26 cellular contexts compared by ENCODE assay signal in genomic region chr6:36612101-36612625, GRCh38. TPM values are rescaled to one million over a fixed set of nuclear protein-coding genes. Genes with fewer than 3 reads are reported as not detected.
DNase-seq lines count a peak whose midpoint lies in the region; ATAC-seq and TF ChIP-seq lines count a peak whose summit lies in the region.
"Had no signal": no experiment of that assay in that cellular context is flagged by ENCODE, and none has a peak within 500 bp of the region (broad histone marks: within the 10 kb centered on the region; RNA-seq: fewer than 3 reads in every experiment).

No MANE protein-coding gene starts in this region.

- H3K4me3 ChIP-seq in neutrophil (ENCODE audit: low read depth in 1 of 2, low read length in 1 of 2): no peak overlapping the region
- H3K4me3 ChIP-seq: gastroesophageal sphincter, lung had no signal

- H3K9me3 Mint-ChIP-seq in activated CD4-positive, alpha-beta memory T cell treated with anti-CD3 and anti-CD28 coated beads for 36 hours: no peaks in the 10 kb centered on the region
- H3K9me3 Mint-ChIP-seq in activated CD4-positive, alpha-beta memory T cell treated with anti-CD3 and anti-CD28 coated beads, Interleukin-2, amount 10 ng/mL, durations not matched to agents 7 days and 5 days: no peaks in the 10 kb centered on the region
- H3K9me3 Mint-ChIP-seq in CD14-positive monocyte (peaks cover 0 to 3% (median 0%) of the 10 kb centered on the region in 7 donors), activated B cell treated with CpG ODN at 0.5 μM for 24 hours (no peaks in the 10 kb centered on the region)
- H3K9me3 Mint-ChIP-seq: activated CD8-positive, alpha-beta T cell treated with anti-CD3 and anti-CD28 coated beads for 36 hours; T-helper 2 cell treated with Interferon-gamma antibody and Interleukin-4, amounts not matched to agents 5 μg/mL and 100 μg/mL, for 36 hours had no signal

- H3K27ac Mint-ChIP-seq in activated CD4-positive, alpha-beta memory T cell treated with anti-CD3 and anti-CD28 coated beads for 36 hours: peak overlapping the region; percentile 14
- no peak overlapping the region for H3K27ac Mint-ChIP-seq in activated CD4-positive, alpha-beta memory T cell treated with anti-CD3 and anti-CD28 coated beads, Interleukin-2, amount 10 ng/mL, durations not matched to agents 7 days and 5 days
- peak overlapping the region in 5 of 7 donors; percentile 6 to 68 (median 10) for H3K27ac Mint-ChIP-seq in CD14-positive monocyte
- peak overlapping the region; percentile 32 for H3K27ac Mint-ChIP-seq in activated B cell treated with CpG ODN at 0.5 μM for 24 hours

- no peaks in the 10 kb centered on the region for H3K9me3 ChIP-seq in neutrophil
- H3K9me3 ChIP-seq: Caco-2, gastroesophageal sphincter had no signal

- peaks cover 44% of the 10 kb centered on the region for H3K4me1 Mint-ChIP-seq in activated CD4-positive, alpha-beta memory T cell treated with anti-CD3 and anti-CD28 coated beads for 36 hours (ENCODE audit: low read depth)
- peaks cover 39% of the 10 kb centered on the region for H3K4me1 Mint-ChIP-seq in activated CD4-positive, alpha-beta memory T cell treated with anti-CD3 and anti-CD28 coated beads, Interleukin-2, amount 10 ng/mL, durations not matched to agents 7 days and 5 days
- H3K4me1 Mint-ChIP-seq in CD14-positive monocyte (peaks cover 30% of the 10 kb centered on the region), activated B cell treated with CpG ODN at 0.5 μM for 24 hours (peaks cover 43% of the 10 kb centered on the region)

- intact Hi-C loops in activated CD4-positive, alpha-beta memory T cell treated with anti-CD3 and anti-CD28 coated beads for 36 hours (cut with micrococcal nuclease): no loop called here
- intact Hi-C loops in CD14-positive monocyte (cut with micrococcal nuclease) (loop anchor here in 1 of 2 donors (10.0 kb wide), 1 partner anchor 403 kb away; no protein-coding TSS in a partner anchor), activated B cell treated with CpG ODN at 0.5 μM for 24 hours (cut with micrococcal nuclease) (no loop called here)

- no peaks in the 10 kb centered on the region for H3K27me3 Mint-ChIP-seq in activated CD4-positive, alpha-beta memory T cell treated with anti-CD3 and anti-CD28 coated beads for 36 hours
- no peaks in the 10 kb centered on the region for H3K27me3 Mint-ChIP-seq in activated CD4-positive, alpha-beta memory T cell treated with anti-CD3 and anti-CD28 coated beads, Interleukin-2, amount 10 ng/mL, durations not matched to agents 7 days and 5 days
- H3K27me3 Mint-ChIP-seq in CD14-positive monocyte (ENCODE audit: low read depth in 3 of 3) (no peaks in the 10 kb centered on the region), activated B cell treated with CpG ODN at 0.5 μM for 24 hours (no peaks in the 10 kb centered on the region)
- H3K27me3 Mint-ChIP-seq: activated CD8-positive, alpha-beta T cell treated with anti-CD3 and anti-CD28 coated beads for 36 hours; brain had no signal

- peaks cover 11 to 22% of the 10 kb centered on the region in 2 experiments for H3K4me1 ChIP-seq in neutrophil (ENCODE audit: control insufficient read depth in 1 of 2, insufficient read depth in 1 of 2, low read depth in 1 of 2, low read length in 1 of 2)

- POLR2A ChIA-PET in activated CD4-positive, alpha-beta memory T cell treated with anti-CD3 and anti-CD28 coated beads for 36 hours (lab: Charles Lee): interaction anchor here (0.6 to 1.1 kb wide), 4 partner anchors 9 to 83 kb away, joined by 3 to 4 read pairs (median 3); no protein-coding TSS in a partner anchor
- POLR2A ChIA-PET in activated CD4-positive, alpha-beta memory T cell treated with anti-CD3 and anti-CD28 coated beads, Interleukin-2, amount 10 ng/mL, durations not matched to agents 7 days and 5 days (lab: Charles Lee): interaction anchor here (0.5 to 8.9 kb wide), 5 partner anchors 9 to 178 kb away, joined by 3 to 122 read pairs (median 4); partner anchors contain the start of gene SRSF3
- POLR2A ChIA-PET in activated B cell treated with CpG ODN at 0.5 μM for 24 hours (lab: Charles Lee): interaction anchor here (0.7 kb wide), 1 partner anchor 147 kb away, joined by 4 read pairs; no protein-coding TSS in a partner anchor

- DNase-seq in activated CD4-positive, alpha-beta memory T cell treated with anti-CD3 and anti-CD28 coated beads for 36 hours: no peak
- DNase-seq in activated CD4-positive, alpha-beta memory T cell treated with anti-CD3 and anti-CD28 coated beads, Interleukin-2, amount 10 ng/mL, durations not matched to agents 7 days and 5 days: no peak
- DNase-seq in CD14-positive monocyte (ENCODE audit: low spot score) (peak; percentile 31), activated B cell treated with CpG ODN at 0.5 μM for 24 hours (no peak), HPDE6-E6E7 (ENCODE audit: extremely low spot score) (no peak)
- DNase-seq in activated CD4-positive, alpha-beta T cell treated with anti-CD3 and anti-CD28 coated beads for 48 hours: no peak
- DNase-seq: activated CD8-positive, alpha-beta T cell treated with anti-CD3 and anti-CD28 coated beads for 36 hours; activated T-cell treated with anti-CD3 and anti-CD28 coated beads, Interleukin-2, amount 50 U/mL, for 1 hour; Caco-2; cortex of kidney; kidney; NCI-H1105; NCI-H2029 treated with DMSO at 0.1 percent for 48 hours; NCI-H510A treated with DMSO at 0.1 percent for 48 hours; occipital lobe; stimulated activated CD4-positive, alpha-beta T cell treated with anti-CD3 and anti-CD28 coated beads, Interleukin-4, amount 100 ng/mL, for 1 hour; stimulated activated naive CD4-positive, alpha-beta T cell treated with Interleukin-2 at 50 U/mL for 16 hours had no signal

- peak overlapping the region; percentile 47 for H3K27ac ChIP-seq in neutrophil
- H3K27ac ChIP-seq: gastroesophageal sphincter, HL-60, VCaP had no signal

- peaks cover 57% of the 10 kb centered on the region for H3K36me3 Mint-ChIP-seq in activated CD4-positive, alpha-beta memory T cell treated with anti-CD3 and anti-CD28 coated beads for 36 hours
- H3K36me3 Mint-ChIP-seq in activated CD4-positive, alpha-beta memory T cell treated with anti-CD3 and anti-CD28 coated beads, Interleukin-2, amount 10 ng/mL, durations not matched to agents 7 days and 5 days (ENCODE audit: low read depth): peaks cover 63% of the 10 kb centered on the region
- peaks cover 41 to 70% of the 10 kb centered on the region in 2 donors for H3K36me3 Mint-ChIP-seq in CD14-positive monocyte
- H3K36me3 Mint-ChIP-seq in activated B cell treated with CpG ODN at 0.5 μM for 24 hours (ENCODE audit: low read depth): peaks cover 67% of the 10 kb centered on the region

- no peaks in the 10 kb centered on the region for H3K27me3 ChIP-seq in neutrophil
- H3K27me3 ChIP-seq: gastroesophageal sphincter had no signal

- TF ChIP-seq CTCF in CD14-positive monocyte (IDR thresholded peaks at IDR 0.05) (no peak), activated B cell treated with CpG ODN at 0.5 μM for 24 hours (IDR thresholded peaks at IDR 0.05) (no peak), neutrophil (IDR thresholded peaks at IDR 0.05) (no peak)

- CTCF ChIA-PET in activated CD4-positive, alpha-beta memory T cell treated with anti-CD3 and anti-CD28 coated beads for 36 hours (lab: Charles Lee): interaction anchor here (0.9 to 7.1 kb wide), 3 partner anchors 148 to 173 kb away, joined by 3 to 96 read pairs (median 3); no protein-coding TSS in a partner anchor
- CTCF ChIA-PET in activated CD4-positive, alpha-beta memory T cell treated with anti-CD3 and anti-CD28 coated beads, Interleukin-2, amount 10 ng/mL, durations not matched to agents 7 days and 5 days (lab: Charles Lee): interaction anchor here (0.6 to 1.3 kb wide), 7 partner anchors 76 to 241 kb away, joined by 3 to 7 read pairs (median 3); no protein-coding TSS in a partner anchor
- CTCF ChIA-PET in activated B cell treated with CpG ODN at 0.5 μM for 24 hours (lab: Charles Lee): interaction anchor here (1.1 kb wide), 1 partner anchor 123 kb away, joined by 4 read pairs; no protein-coding TSS in a partner anchor

- ATAC-seq in activated B cell treated with CpG ODN at 0.5 μM for 24 hours (ENCODE audit: low read depth): no peak
- no peak for ATAC-seq in HG03457 (IDR thresholded peaks at IDR 0.05; ENCODE audit: unreplicated experiment)
- ATAC-seq: activated CD8-positive, alpha-beta T cell treated with anti-CD3 and anti-CD28 coated beads for 36 hours; gastroesophageal sphincter; SK-N-SH treated with all-trans-retinoic acid at 6 μM for 48 hours had no signal

- no peak overlapping the region for H3K4me3 Mint-ChIP-seq in activated CD4-positive, alpha-beta memory T cell treated with anti-CD3 and anti-CD28 coated beads for 36 hours
- no peak overlapping the region for H3K4me3 Mint-ChIP-seq in activated CD4-positive, alpha-beta memory T cell treated with anti-CD3 and anti-CD28 coated beads, Interleukin-2, amount 10 ng/mL, durations not matched to agents 7 days and 5 days
- H3K4me3 Mint-ChIP-seq in CD14-positive monocyte (no peak overlapping the region), activated B cell treated with CpG ODN at 0.5 μM for 24 hours (no peak overlapping the region)
- H3K4me3 Mint-ChIP-seq: activated CD8-positive, alpha-beta T cell treated with anti-CD3 and anti-CD28 coated beads for 36 hours; brain; T-helper 2 cell treated with Interferon-gamma antibody and Interleukin-4, amounts not matched to agents 5 μg/mL and 100 μg/mL, for 36 hours had no signal

- peaks cover 53% of the 10 kb centered on the region for H3K36me3 ChIP-seq in neutrophil

RNA-seq across cellular contexts. Expression of gene SRSF3, which starts 18.0 kb away (rescaled TPM):
- 100 to 1,000 TPM; 390 to 392 TPM for total RNA-seq in activated CD4-positive, alpha-beta memory T cell treated with anti-CD3 and anti-CD28 coated beads for 36 hours
- total RNA-seq in activated CD4-positive, alpha-beta memory T cell treated with anti-CD3 and anti-CD28 coated beads, Interleukin-2, amount 10 ng/mL, durations not matched to agents 7 days and 5 days: 100 to 1,000 TPM; 384 to 385 TPM
- polyA plus RNA-seq in CD14-positive monocyte: 100 to 1,000 TPM; 297 to 341 TPM
- 421 and 494 TPM in 2 replicates for total RNA-seq in activated B cell treated with CpG ODN at 0.5 μM for 24 hours
